In the genomic region with DNA sequence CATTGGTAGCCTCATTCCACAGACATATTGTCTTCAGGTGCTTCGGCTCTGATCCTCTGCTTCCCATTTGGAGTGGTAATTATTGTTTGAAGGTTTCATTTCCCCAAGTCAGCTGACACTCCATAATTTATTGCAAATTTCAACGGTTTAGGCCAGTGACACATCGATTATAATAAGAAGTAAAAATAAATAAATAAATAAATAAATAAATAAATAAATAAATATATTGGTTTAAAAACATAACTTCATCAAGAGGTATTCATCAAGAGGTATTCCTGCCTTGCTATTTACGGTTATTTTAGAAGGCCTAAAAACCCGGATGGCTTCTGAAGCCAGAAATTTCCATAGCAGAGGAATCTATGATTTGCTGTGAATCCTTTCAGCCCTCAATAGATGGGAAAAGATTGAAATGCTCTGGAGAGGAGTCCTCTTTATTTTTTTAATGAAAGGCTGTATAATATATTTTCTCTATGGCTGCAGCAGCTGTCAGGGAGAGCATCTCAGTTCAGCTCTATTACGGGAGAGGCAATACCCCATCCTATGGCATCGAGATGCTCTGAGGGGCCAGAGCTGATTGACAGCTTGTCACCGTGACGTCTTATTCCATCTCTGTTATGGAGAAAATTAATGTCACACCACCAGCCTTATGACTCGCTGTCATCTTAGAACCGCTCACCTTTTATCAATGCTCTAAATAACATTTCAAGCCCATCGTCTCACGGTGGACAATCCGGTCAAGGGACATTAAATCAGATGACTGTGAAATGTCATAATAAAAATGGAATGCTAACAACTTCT, we compare ENCODE assay signal across 17 cellular contexts.
DNase-seq lines count a peak whose midpoint lies in the region; ATAC-seq and TF ChIP-seq lines count a peak whose summit lies in the region.
"Had no signal": no experiment of that assay in that cellular context is flagged by ENCODE, and none has a peak within 500 bp of the region (broad histone marks: within the 10 kb centered on the region; RNA-seq: fewer than 3 reads in every experiment).

No MANE protein-coding gene starts in this region.

- H4K20me1 ChIP-seq in neural cell (ENCODE audit: insufficient read depth), result no peaks in the 10 kb centered on the region
- H4K20me1 ChIP-seq: BLaER1 had no signal

- H3K27ac Mint-ChIP-seq in WTC11, result no peak overlapping the region
- no peak overlapping the region for H3K27ac Mint-ChIP-seq in effector memory CD8-positive, alpha-beta T cell
- H3K27ac Mint-ChIP-seq: CD14-positive monocyte; CD4-positive, alpha-beta memory T cell had no signal

- peak; percentile 70 for DNase-seq in NCI-H2227 (lab: John Stamatoyannopoulos, UW; ENCODE audit: unreplicated experiment)
- DNase-seq in NCI-H2227 treated with DMSO at 0.1 percent for 48 hours (lab: John Stamatoyannopoulos, UW), result no peak
- DNase-seq in WTC11 (ENCODE audit: low spot score), result no peak
- no peak for DNase-seq in effector memory CD8-positive, alpha-beta T cell
- DNase-seq in glomerular visceral epithelial cell (ENCODE audit: extremely low spot score), result no peak
- DNase-seq: CD4-positive, alpha-beta memory T cell; DMS153; DMS79; GDM1; KG1 had no signal

- TF ChIP-seq RAD21 in neural cell (conservative IDR thresholded peaks at IDR 0.05), result no peak

- H3K4me1 Mint-ChIP-seq in WTC11, result peaks cover 8% of the 10 kb centered on the region; the same call in 1 of the 2 replicates
- H3K4me1 Mint-ChIP-seq in effector memory CD8-positive, alpha-beta T cell (ENCODE audit: low read depth in 2 of 2), result no peaks in the 10 kb centered on the region
- H3K4me1 Mint-ChIP-seq: CD14-positive monocyte; CD4-positive, alpha-beta memory T cell had no signal

- H3K9ac ChIP-seq in neural cell (ENCODE audit: low read length), result no peak overlapping the region
- H3K9ac ChIP-seq: BLaER1, GM23248 had no signal

- no peaks in the 10 kb centered on the region for H3K36me3 Mint-ChIP-seq in WTC11
- H3K36me3 Mint-ChIP-seq in effector memory CD8-positive, alpha-beta T cell (ENCODE audit: insufficient read depth), result no peaks in the 10 kb centered on the region
- H3K36me3 Mint-ChIP-seq: CD4-positive, alpha-beta memory T cell had no signal

- H3K9me3 ChIP-seq in neural cell (ENCODE audit: low read length), result no peaks in the 10 kb centered on the region
- H3K9me3 ChIP-seq: BLaER1 had no signal

- H3K4me3 ChIP-seq in neural cell (ENCODE audit: low read length), result peak overlapping the region; percentile 32
- H3K4me3 ChIP-seq: BLaER1, GM23248 had no signal

- H3K27ac ChIP-seq in neural cell (ENCODE audit: low read length), result peak overlapping the region; percentile 64
- H3K27ac ChIP-seq: 22Rv1, BLaER1, GM23248 had no signal

- H3K27me3 Mint-ChIP-seq in WTC11 (ENCODE audit: low read depth), result no peaks in the 10 kb centered on the region
- H3K27me3 Mint-ChIP-seq in effector memory CD8-positive, alpha-beta T cell, result peaks cover 7 to 8% of the 10 kb centered on the region in 2 donors

- TF ChIP-seq EP300 in neural cell (conservative IDR thresholded peaks at IDR 0.05; ENCODE audit: poor library complexity, severe bottlenecking), result peak; percentile 94

- no peak overlapping the region for H2AFZ ChIP-seq in neural cell (ENCODE audit: low read depth, low read length)
- H2AFZ ChIP-seq: GM23248 had no signal

- no peak overlapping the region for H3K4me2 ChIP-seq in neural cell (ENCODE audit: low read length)
- H3K4me2 ChIP-seq: BLaER1 had no signal

- no peaks in the 10 kb centered on the region for H3K9me3 Mint-ChIP-seq in WTC11
- no peaks in the 10 kb centered on the region for H3K9me3 Mint-ChIP-seq in effector memory CD8-positive, alpha-beta T cell
- H3K9me3 Mint-ChIP-seq: CD14-positive monocyte; CD4-positive, alpha-beta memory T cell had no signal

- H3K9me2 ChIP-seq in neural cell (ENCODE audit: insufficient read depth, low read length), result no peaks in the 10 kb centered on the region

- no peak for TF ChIP-seq CTCF in WTC11 (IDR thresholded peaks at IDR 0.05)
- TF ChIP-seq CTCF in neural cell (IDR thresholded peaks at IDR 0.05; ENCODE audit: poor library complexity, severe bottlenecking), result no peak

- no peaks in the 10 kb centered on the region for H3K79me2 ChIP-seq in neural cell (replicated peaks; ENCODE audit: insufficient read depth, low read length)

- H3F3A ChIP-seq in neural cell (ENCODE audit: insufficient read depth, low read length, poor library complexity, severe bottlenecking), result no peaks in the 10 kb centered on the region

- POLR2A ChIA-PET in WTC11 (lab: Charles Lee), result no interaction called here

- CTCF ChIA-PET in WTC11 (lab: Charles Lee), result interaction anchor here (0.8 to 1.3 kb wide), 2 partner anchors 42 to 154 kb away, joined by 3 read pairs; no protein-coding TSS in a partner anchor

- ATAC-seq in WTC11, result no peak
- no peak for ATAC-seq in effector memory CD8-positive, alpha-beta T cell (replicated peaks)
- ATAC-seq in HG02885 (IDR thresholded peaks at IDR 0.05; ENCODE audit: poor library complexity, unreplicated experiment), result no peak
- ATAC-seq: HepG2 had no signal

- H3K27me3 ChIP-seq in neural cell (ENCODE audit: insufficient read depth, low read depth, low read length), result no peaks in the 10 kb centered on the region
- H3K27me3 ChIP-seq: BLaER1 had no signal

- no peak overlapping the region for H3K4me3 Mint-ChIP-seq in WTC11
- no peak overlapping the region for H3K4me3 Mint-ChIP-seq in effector memory CD8-positive, alpha-beta T cell
- H3K4me3 Mint-ChIP-seq: CD14-positive monocyte; CD4-positive, alpha-beta memory T cell had no signal

- H3K36me3 ChIP-seq in neural cell (ENCODE audit: insufficient read depth, low read length), result no peaks in the 10 kb centered on the region
- H3K36me3 ChIP-seq: BLaER1 had no signal

TF ChIP-seq in WTC11, 78 proteins besides CTCF, POLR2A, EP300 and RAD21:
- TF ChIP-seq HMGA2 (CRISPR knock-in tag; IDR thresholded peaks at IDR 0.05), result peak; percentile 70
- TF ChIP-seq, protein P1, sequence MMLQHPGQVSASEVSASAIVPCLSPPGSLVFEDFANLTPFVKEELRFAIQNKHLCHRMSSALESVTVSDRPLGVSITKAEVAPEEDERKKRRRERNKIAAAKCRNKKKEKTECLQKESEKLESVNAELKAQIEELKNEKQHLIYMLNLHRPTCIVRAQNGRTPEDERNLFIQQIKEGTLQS (CRISPR knock-in tag; conservative IDR thresholded peaks at IDR 0.05), result no peak
TF ChIP-seq in WTC11: peak in this region for 1.

TF ChIP-seq in neural cell, 6 proteins besides CTCF, POLR2A, EP300 and RAD21:
- no peak for TF ChIP-seq SMC3 (conservative IDR thresholded peaks at IDR 0.05; ENCODE audit: poor library complexity)
- no peak for TF ChIP-seq TAF1 (IDR thresholded peaks at IDR 0.05; ENCODE audit: low read depth)
- TF ChIP-seq POLR2AphosphoS5 (IDR thresholded peaks at IDR 0.05), result peak; percentile 22
- TF ChIP-seq, protein P2, sequence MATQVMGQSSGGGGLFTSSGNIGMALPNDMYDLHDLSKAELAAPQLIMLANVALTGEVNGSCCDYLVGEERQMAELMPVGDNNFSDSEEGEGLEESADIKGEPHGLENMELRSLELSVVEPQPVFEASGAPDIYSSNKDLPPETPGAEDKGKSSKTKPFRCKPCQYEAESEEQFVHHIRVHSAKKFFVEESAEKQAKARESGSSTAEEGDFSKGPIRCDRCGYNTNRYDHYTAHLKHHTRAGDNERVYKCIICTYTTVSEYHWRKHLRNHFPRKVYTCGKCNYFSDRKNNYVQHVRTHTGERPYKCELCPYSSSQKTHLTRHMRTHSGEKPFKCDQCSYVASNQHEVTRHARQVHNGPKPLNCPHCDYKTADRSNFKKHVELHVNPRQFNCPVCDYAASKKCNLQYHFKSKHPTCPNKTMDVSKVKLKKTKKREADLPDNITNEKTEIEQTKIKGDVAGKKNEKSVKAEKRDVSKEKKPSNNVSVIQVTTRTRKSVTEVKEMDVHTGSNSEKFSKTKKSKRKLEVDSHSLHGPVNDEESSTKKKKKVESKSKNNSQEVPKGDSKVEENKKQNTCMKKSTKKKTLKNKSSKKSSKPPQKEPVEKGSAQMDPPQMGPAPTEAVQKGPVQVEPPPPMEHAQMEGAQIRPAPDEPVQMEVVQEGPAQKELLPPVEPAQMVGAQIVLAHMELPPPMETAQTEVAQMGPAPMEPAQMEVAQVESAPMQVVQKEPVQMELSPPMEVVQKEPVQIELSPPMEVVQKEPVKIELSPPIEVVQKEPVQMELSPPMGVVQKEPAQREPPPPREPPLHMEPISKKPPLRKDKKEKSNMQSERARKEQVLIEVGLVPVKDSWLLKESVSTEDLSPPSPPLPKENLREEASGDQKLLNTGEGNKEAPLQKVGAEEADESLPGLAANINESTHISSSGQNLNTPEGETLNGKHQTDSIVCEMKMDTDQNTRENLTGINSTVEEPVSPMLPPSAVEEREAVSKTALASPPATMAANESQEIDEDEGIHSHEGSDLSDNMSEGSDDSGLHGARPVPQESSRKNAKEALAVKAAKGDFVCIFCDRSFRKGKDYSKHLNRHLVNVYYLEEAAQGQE (IDR thresholded peaks at IDR 0.05; ENCODE audit: borderline replicate concordance), result no peak
